Comparison of ENCODE assay signal across 17 cellular contexts in the genomic region with DNA sequence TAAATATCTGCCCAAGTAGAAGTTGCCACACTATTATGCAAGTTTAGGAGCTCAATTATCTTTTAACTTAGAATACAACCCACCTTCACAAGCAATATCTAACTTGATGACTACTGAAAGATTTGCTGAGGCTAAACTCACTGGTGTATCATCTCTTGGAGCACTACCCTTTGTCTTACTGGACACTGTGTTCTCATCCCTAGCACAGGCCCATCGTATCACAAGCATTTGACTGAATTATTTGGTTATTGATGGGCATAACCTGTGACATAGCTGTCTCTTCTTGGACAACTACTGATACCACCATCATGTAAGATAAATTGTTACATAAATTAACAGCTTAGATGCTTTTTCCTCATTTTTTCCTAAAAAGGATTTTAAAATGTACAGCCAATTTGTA.
DNase-seq lines count a peak whose midpoint lies in the region; TF ChIP-seq lines count a peak whose summit lies in the region.
"Had no signal": no experiment of that assay in that cellular context is flagged by ENCODE, and none has a peak within 500 bp of the region (broad histone marks: within the 10 kb centered on the region; RNA-seq: fewer than 3 reads in every experiment).

No MANE protein-coding gene starts in this region.

- peaks cover 80% of the 10 kb centered on the region for H3K4me1 Mint-ChIP-seq in nephron
- no peaks in the 10 kb centered on the region for H3K4me1 Mint-ChIP-seq in activated T-helper 2 cell treated with anti-CD3 and anti-CD28 coated beads, Interferon-gamma antibody, Interleukin-2, Interleukin-4, amounts not matched to agents 10 μg/mL and 5 μg/mL and 100 μg/mL, durations not matched to agents 14 hours and 24 hours and 36 hours (ENCODE audit: low read depth)

- no peak overlapping the region for H2AK5ac ChIP-seq in trophoblast cell (ENCODE audit: low read length)

- H3K27ac ChIP-seq in trophoblast cell (ENCODE audit: low read depth, low read length): no peak overlapping the region
- H3K27ac ChIP-seq: C4-2B, HL-60 had no signal

- no peak overlapping the region for H3K4me3 ChIP-seq in trophoblast cell (ENCODE audit: low read depth, low read length)

- H2BK12ac ChIP-seq in trophoblast cell (ENCODE audit: low read length): no peak overlapping the region

- no peaks in the 10 kb centered on the region for H3K79me1 ChIP-seq in trophoblast cell (ENCODE audit: low read length)

- no peak overlapping the region for H3K9ac ChIP-seq in trophoblast cell (ENCODE audit: low read length)

- H2BK120ac ChIP-seq in trophoblast cell (ENCODE audit: insufficient read depth, low read length, poor library complexity): no peak overlapping the region

- H3K4me2 ChIP-seq in trophoblast cell (ENCODE audit: low read length): no peak overlapping the region

- DNase-seq in EH (ENCODE audit: low read depth) (peak; percentile 28), LHCN-M2 (ENCODE audit: low read depth) (peak; percentile 41), dermis blood vessel endothelial cell (peak; percentile 50), trophoblast cell (no peak), posterior cingulate gyrus (no peak), T-helper 9 cell (no peak)
- DNase-seq in activated T-helper 2 cell treated with anti-CD3 and anti-CD28 coated beads, Interferon-gamma antibody, Interleukin-2, Interleukin-4, amounts not matched to agents 10 μg/mL and 5 μg/mL and 100 μg/mL, durations not matched to agents 14 hours and 24 hours and 36 hours (ENCODE audit: low spot score): no peak
- DNase-seq: DMS79, Kasumi-1, NCI-H1105, NCI-H2081, NCI-H446 treated with DMSO at 0.1 percent for 48 hours, NCI-H69, SIG-M5 had no signal

- H3K9me3 Mint-ChIP-seq in nephron: peaks cover 12% of the 10 kb centered on the region
- no peaks in the 10 kb centered on the region for H3K9me3 Mint-ChIP-seq in activated T-helper 2 cell treated with anti-CD3 and anti-CD28 coated beads, Interferon-gamma antibody, Interleukin-2, Interleukin-4, amounts not matched to agents 10 μg/mL and 5 μg/mL and 100 μg/mL, durations not matched to agents 14 hours and 24 hours and 36 hours

- H3K79me2 ChIP-seq in trophoblast cell (ENCODE audit: control insufficient read depth, insufficient read depth, low read length, poor library complexity): no peaks in the 10 kb centered on the region

- no peak overlapping the region for H3K18ac ChIP-seq in trophoblast cell (ENCODE audit: low read length)

- no CpG with 5 or more reads among the region's 1 CpG for WGBS in trophoblast cell (ENCODE audit: extremely low coverage, insufficient coverage, insufficient read length)

- no peak overlapping the region for H3K14ac ChIP-seq in trophoblast cell (ENCODE audit: low read length)

- H3K4me3 Mint-ChIP-seq in nephron: no peak overlapping the region
- no peak overlapping the region for H3K4me3 Mint-ChIP-seq in activated T-helper 2 cell treated with anti-CD3 and anti-CD28 coated beads, Interferon-gamma antibody, Interleukin-2, Interleukin-4, amounts not matched to agents 10 μg/mL and 5 μg/mL and 100 μg/mL, durations not matched to agents 14 hours and 24 hours and 36 hours (ENCODE audit: low read depth)

- intact Hi-C loops in posterior cingulate gyrus (cut with DNase I): no loop called here
- intact Hi-C loops in activated T-helper 2 cell treated with anti-CD3 and anti-CD28 coated beads, Interferon-gamma antibody, Interleukin-2, Interleukin-4, amounts not matched to agents 10 μg/mL and 5 μg/mL and 100 μg/mL, durations not matched to agents 14 hours and 24 hours and 36 hours (cut with micrococcal nuclease): no loop called here

- no peak overlapping the region for H4K8ac ChIP-seq in trophoblast cell (ENCODE audit: low read depth, low read length)

- no peak overlapping the region for H4K12ac ChIP-seq in trophoblast cell (ENCODE audit: low read depth, low read length)

- H3K27ac Mint-ChIP-seq in nephron: peak overlapping the region in 2 of 3 experiments; percentile 21 to 64
- no peak overlapping the region for H3K27ac Mint-ChIP-seq in activated T-helper 2 cell treated with anti-CD3 and anti-CD28 coated beads, Interferon-gamma antibody, Interleukin-2, Interleukin-4, amounts not matched to agents 10 μg/mL and 5 μg/mL and 100 μg/mL, durations not matched to agents 14 hours and 24 hours and 36 hours

- H3K27me3 Mint-ChIP-seq in nephron (ENCODE audit: low read depth): no peaks in the 10 kb centered on the region
- H3K27me3 Mint-ChIP-seq in activated T-helper 2 cell treated with anti-CD3 and anti-CD28 coated beads, Interferon-gamma antibody, Interleukin-2, Interleukin-4, amounts not matched to agents 10 μg/mL and 5 μg/mL and 100 μg/mL, durations not matched to agents 14 hours and 24 hours and 36 hours (ENCODE audit: low read depth): peaks cover 4% of the 10 kb centered on the region

- no peak overlapping the region for H3K4ac ChIP-seq in trophoblast cell (ENCODE audit: low read depth, low read length)

- no peak overlapping the region for H4K91ac ChIP-seq in trophoblast cell (ENCODE audit: low read depth, low read length)

- H3K4me1 ChIP-seq in trophoblast cell (ENCODE audit: control insufficient read depth in 1 of 2, insufficient read depth in 2 of 2, low read length in 2 of 2): no peaks in the 10 kb centered on the region

- H3K36me3 Mint-ChIP-seq in nephron (ENCODE audit: low read depth): no peaks in the 10 kb centered on the region
- no peaks in the 10 kb centered on the region for H3K36me3 Mint-ChIP-seq in activated T-helper 2 cell treated with anti-CD3 and anti-CD28 coated beads, Interferon-gamma antibody, Interleukin-2, Interleukin-4, amounts not matched to agents 10 μg/mL and 5 μg/mL and 100 μg/mL, durations not matched to agents 14 hours and 24 hours and 36 hours (ENCODE audit: low read depth)

- TF ChIP-seq CTCF in nephron (IDR thresholded peaks at IDR 0.05; ENCODE audit: unreplicated experiment in 3 of 3): no peak

- H2BK5ac ChIP-seq in trophoblast cell (ENCODE audit: low read depth, low read length, poor library complexity): no peak overlapping the region

- H3K23ac ChIP-seq in trophoblast cell (ENCODE audit: low read length): no peak overlapping the region

- H2AFZ ChIP-seq in trophoblast cell (ENCODE audit: insufficient read depth, low read length, poor library complexity): no peak overlapping the region

- H3K9me3 ChIP-seq in trophoblast cell (ENCODE audit: insufficient read depth, low read depth, low read length): peaks cover 3% of the 10 kb centered on the region

- H3K27me3 ChIP-seq in trophoblast cell (ENCODE audit: insufficient read depth, low read length): no peaks in the 10 kb centered on the region

- H3K36me3 ChIP-seq in trophoblast cell (ENCODE audit: control insufficient read depth in 1 of 2, insufficient read depth in 2 of 2, low read length in 2 of 2): no peaks in the 10 kb centered on the region

Comparison
In these comparisons a context has a peak if more than half of its experiments do, and no peak if none do; other contexts are left out.
1. DNase-seq: peak in EH (single experiment), LHCN-M2 (single experiment) and dermis blood vessel endothelial cell (single experiment); none in trophoblast cell (0 of 2), posterior cingulate gyrus (0 of 10), activated T-helper 2 cell treated with anti-CD3 and anti-CD28 coated beads, Interferon-gamma antibody, Interleukin-2, Interleukin-4, amounts not matched to agents 10 μg/mL and 5 μg/mL and 100 μg/mL, durations not matched to agents 14 hours and 24 hours and 36 hours (single experiment) and T-helper 9 cell (single experiment).